In the genomic region with DNA sequence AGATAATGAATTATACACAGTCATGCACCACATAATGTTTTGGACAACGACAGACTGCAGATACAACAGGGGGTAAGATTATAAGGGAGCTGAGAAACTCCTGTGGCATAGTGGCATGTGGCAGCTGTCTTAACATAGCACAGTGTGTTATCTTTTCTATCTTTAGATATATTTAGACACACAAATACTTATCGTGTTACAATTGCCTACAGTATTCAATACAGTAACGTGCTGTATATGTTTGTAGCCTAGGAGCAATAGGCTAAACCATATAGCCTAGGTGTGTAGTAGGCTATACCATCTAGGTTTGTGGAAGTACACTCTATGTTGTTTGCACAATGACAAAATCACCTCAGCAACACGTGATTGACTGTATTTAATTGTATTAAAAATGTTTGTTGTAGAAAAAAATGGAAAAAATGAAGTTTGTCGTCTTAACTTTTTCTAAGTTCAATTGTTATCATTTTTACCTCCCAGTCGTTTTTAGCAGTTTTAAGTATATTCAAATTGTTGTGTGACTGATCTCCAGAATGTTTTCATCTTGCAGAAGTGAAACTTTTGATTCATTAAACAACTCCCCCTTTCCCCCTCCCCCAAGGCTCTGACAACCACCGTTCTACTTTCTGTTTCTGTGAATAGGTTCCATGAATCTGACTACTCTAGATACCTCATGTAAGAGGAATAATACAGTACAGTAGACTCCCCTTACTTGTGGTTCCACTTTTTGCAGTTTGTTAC, we compare ENCODE assay signal across 9 cellular contexts.
A peak's percentile ranks its signal among the peaks of the same experiment; 100 is the strongest.
DNase-seq lines count a peak whose midpoint lies in the region; ATAC-seq and TF ChIP-seq lines count a peak whose summit lies in the region.
"Had no signal": no experiment of that assay in that cellular context is flagged by ENCODE, and none has a peak within 500 bp of the region (broad histone marks: within the 10 kb centered on the region; RNA-seq: fewer than 3 reads in every experiment).

No MANE protein-coding gene starts in this region.

- H3K4me3 ChIP-seq in neural progenitor cell = no peak overlapping the region

- no peak overlapping the region for H3K4me2 ChIP-seq in neural progenitor cell

- no peak overlapping the region for H3K27ac Mint-ChIP-seq in memory B cell
- no peak overlapping the region for H3K27ac Mint-ChIP-seq in neural progenitor cell

- H3K9ac ChIP-seq in neural progenitor cell = no peak overlapping the region

- H3K4me1 Mint-ChIP-seq in memory B cell = peaks cover 17% of the 10 kb centered on the region
- H3K4me1 Mint-ChIP-seq in neural progenitor cell = no peaks in the 10 kb centered on the region

- H3K9me3 ChIP-seq in neural progenitor cell (ENCODE audit: low read depth) = no peaks in the 10 kb centered on the region

- no peaks in the 10 kb centered on the region for H4K20me1 ChIP-seq in neural progenitor cell (ENCODE audit: low read depth)

- no peak overlapping the region for H3K27ac ChIP-seq in neural progenitor cell

- peak; percentile 67 for ATAC-seq in GM19025 (IDR thresholded peaks at IDR 0.05; ENCODE audit: low read depth, unreplicated experiment)
- peak; percentile 92 for ATAC-seq in HG03045 (IDR thresholded peaks at IDR 0.05; ENCODE audit: unreplicated experiment)
- ATAC-seq in memory B cell (ENCODE audit: low read depth) = peak; percentile 95

- no peak for TF ChIP-seq CTCF in neural progenitor cell (IDR thresholded peaks at IDR 0.05)

- H3K4me1 ChIP-seq in neural progenitor cell = no peaks in the 10 kb centered on the region

- no peaks in the 10 kb centered on the region for H3F3A ChIP-seq in neural progenitor cell (ENCODE audit: low read depth)

- H2AFZ ChIP-seq in neural progenitor cell (replicated peaks) = no peak overlapping the region

- H3K27me3 ChIP-seq in neural progenitor cell = no peaks in the 10 kb centered on the region

- H3K4me3 Mint-ChIP-seq in memory B cell (peak overlapping the region; percentile 59), neural progenitor cell (no peak overlapping the region)

- H3K36me3 Mint-ChIP-seq in memory B cell = no peaks in the 10 kb centered on the region
- H3K36me3 Mint-ChIP-seq in neural progenitor cell = no peaks in the 10 kb centered on the region

- H3K9me3 Mint-ChIP-seq in memory B cell = no peaks in the 10 kb centered on the region
- no peaks in the 10 kb centered on the region for H3K9me3 Mint-ChIP-seq in neural progenitor cell

- H3K79me2 ChIP-seq in neural progenitor cell (ENCODE audit: low read depth) = no peaks in the 10 kb centered on the region

- peak in 4 of 5 experiments; percentile 7 to 93 (median 48) for DNase-seq in T-helper 2 cell
- DNase-seq in memory B cell (ENCODE audit: low spot score in 2 of 2) = peak; percentile 48 to 71
- DNase-seq in epidermal melanocyte (ENCODE audit: insufficient read length, low spot score) = no peak
- DNase-seq in Kasumi-1 (lab: John Stamatoyannopoulos, UW) = no peak
- no peak for DNase-seq in amygdala (lab: John Stamatoyannopoulos, UW)
- DNase-seq in neural progenitor cell (ENCODE audit: low spot score) = no peak
- DNase-seq: IMR-90 had no signal

- no peaks in the 10 kb centered on the region for H3K36me3 ChIP-seq in neural progenitor cell

- H3K27me3 Mint-ChIP-seq in memory B cell (no peaks in the 10 kb centered on the region), neural progenitor cell (ENCODE audit: insufficient read depth, low read depth) (peaks cover 4% of the 10 kb centered on the region)

Comparison
In these comparisons a context has a peak if more than half of its experiments do, and no peak if none do; other contexts are left out.
1. DNase-seq: peak in T-helper 2 cell (4 of 5) and memory B cell (2 of 2); none in epidermal melanocyte (single experiment), Kasumi-1 (0 of 2), amygdala (0 of 56) and neural progenitor cell (single experiment).
2. Peak in every context shown above with its lines, with median percentiles within 50 percentile points of each other: ATAC-seq.